ENCODE assay signal across 8 cellular contexts in genomic region chr14:73613046-73613383, GRCh38. TPM values are rescaled to one million over a fixed set of nuclear protein-coding genes. Genes with fewer than 3 reads are reported as not detected.
DNase-seq lines count a peak whose midpoint lies in the region; ATAC-seq and TF ChIP-seq lines count a peak whose summit lies in the region.

No MANE protein-coding gene starts in this region.

- ATAC-seq in natural killer cell (peak in 2 of 3 donors; percentile 2 to 16), GM18907 (IDR thresholded peaks at IDR 0.05; ENCODE audit: unreplicated experiment) (no peak)

- H3K27me3 Mint-ChIP-seq in endothelial cell (ENCODE audit: unreplicated experiment) (peaks cover 1% of the 10 kb centered on the region), natural killer cell (ENCODE audit: low read depth in 2 of 2) (no peaks in the 10 kb centered on the region)

- no peaks in the 10 kb centered on the region for H3F3A ChIP-seq in OCI-LY1 (ENCODE audit: insufficient read depth, low read length)

- peak; percentile 65 for DNase-seq in DMS53 (lab: John Stamatoyannopoulos, UW)
- no peak for DNase-seq in DMS53 treated with DMSO at 0.1 percent for 48 hours (lab: John Stamatoyannopoulos, UW; ENCODE audit: unreplicated experiment)
- no peak for DNase-seq in endothelial cell (ENCODE audit: low spot score)
- DNase-seq in natural killer cell: no peak
- DNase-seq in NCI-H345 treated with DMSO at 0.1 percent for 48 hours (lab: John Stamatoyannopoulos, UW; ENCODE audit: unreplicated experiment): no peak
- DNase-seq in 8988T: no peak

- H3K9ac ChIP-seq in OCI-LY1 (ENCODE audit: low read length): no peak overlapping the region; the same call in 1 of the 2 replicates

- peaks cover 16% of the 10 kb centered on the region; the same call in 1 of the 2 replicates for H3K27me3 ChIP-seq in OCI-LY1 (ENCODE audit: insufficient read depth, low read length)

- H3K4me1 Mint-ChIP-seq in endothelial cell (ENCODE audit: unreplicated experiment): no peaks in the 10 kb centered on the region
- H3K4me1 Mint-ChIP-seq in natural killer cell: peaks cover 6 to 7% of the 10 kb centered on the region in 2 donors

- no peaks in the 10 kb centered on the region for H4K20me1 ChIP-seq in OCI-LY1 (ENCODE audit: insufficient read depth, low read length)

- intact Hi-C loops in natural killer cell (cut with micrococcal nuclease): no loop called here

- peak overlapping the region; percentile 64 for H3K27ac Mint-ChIP-seq in endothelial cell (ENCODE audit: unreplicated experiment)
- peak overlapping the region; percentile 80 to 83 for H3K27ac Mint-ChIP-seq in natural killer cell

- H3K36me3 Mint-ChIP-seq in endothelial cell (ENCODE audit: low read depth, unreplicated experiment): no peaks in the 10 kb centered on the region
- H3K36me3 Mint-ChIP-seq in natural killer cell: no peaks in the 10 kb centered on the region

- TF ChIP-seq CTCF in OCI-LY1 (IDR thresholded peaks at IDR 0.05; ENCODE audit: low read length) (no peak), endothelial cell (IDR thresholded peaks at IDR 0.05; ENCODE audit: unreplicated experiment) (no peak), natural killer cell (IDR thresholded peaks at IDR 0.05) (no peak)

- H2AFZ ChIP-seq in OCI-LY1 (ENCODE audit: low read length): no peak overlapping the region

- H3K4me3 ChIP-seq in OCI-LY1 (ENCODE audit: low read depth, low read length, poor library complexity, severe bottlenecking): peak overlapping the region; percentile 66

- no peaks in the 10 kb centered on the region for H3K9me2 ChIP-seq in OCI-LY1 (ENCODE audit: low read depth, low read length)

- H3K9me3 Mint-ChIP-seq in endothelial cell (ENCODE audit: unreplicated experiment): no peaks in the 10 kb centered on the region
- no peaks in the 10 kb centered on the region for H3K9me3 Mint-ChIP-seq in natural killer cell

- no peaks in the 10 kb centered on the region for H3K36me3 ChIP-seq in OCI-LY1 (ENCODE audit: insufficient read depth, low read length)

- H3K4me1 ChIP-seq in OCI-LY1 (ENCODE audit: insufficient read depth, low read length, severe bottlenecking): peaks cover 10% of the 10 kb centered on the region

- H3K27ac ChIP-seq in OCI-LY1 (ENCODE audit: low read depth, low read length, poor library complexity, severe bottlenecking): no peak overlapping the region

- H3K79me2 ChIP-seq in OCI-LY1 (ENCODE audit: insufficient read depth, low read length): no peaks in the 10 kb centered on the region

- no peaks in the 10 kb centered on the region for H3K9me3 ChIP-seq in OCI-LY1 (ENCODE audit: low read length)

- H3K4me2 ChIP-seq in OCI-LY1 (ENCODE audit: low read length): peak overlapping the region; percentile 76

- peak overlapping the region; percentile 91 for H3K4me3 Mint-ChIP-seq in endothelial cell (ENCODE audit: unreplicated experiment)
- H3K4me3 Mint-ChIP-seq in natural killer cell: peak overlapping the region; percentile 91

RNA-seq across cellular contexts. Expression of gene ACOT6, which starts 0.7 kb away (rescaled TPM):
- not detected for total RNA-seq in endothelial cell (ENCODE audit: unreplicated experiment)
- total RNA-seq in natural killer cell: not detected

RNA-seq across cellular contexts. Expression of gene ACOT4, which starts 21.3 kb away (rescaled TPM):
- 0.44 TPM for total RNA-seq in endothelial cell (ENCODE audit: unreplicated experiment)
- 1 to 10 TPM; 2.3 to 3.0 (median 2.6) TPM for total RNA-seq in natural killer cell

RNA-seq across cellular contexts. Expression of gene DNAL1, which starts 31.8 kb away (rescaled TPM):
- 13.1 TPM for total RNA-seq in endothelial cell (ENCODE audit: unreplicated experiment)
- total RNA-seq in natural killer cell: 10 to 100 TPM in 2 of 3 donors, 1 to 10 TPM in 1; 6.7 to 10.3 (median 10.1) TPM

RNA-seq across cellular contexts. Expression of gene ACOT2, which starts 44.0 kb away (rescaled TPM):
- total RNA-seq in endothelial cell (ENCODE audit: unreplicated experiment) (11.8 TPM), natural killer cell (10 to 100 TPM; 16.3 to 19.2 (median 17.4) TPM)

RNA-seq across cellular contexts. Expression of gene HEATR4, which starts 54.3 kb away (rescaled TPM):
- 0.41 TPM for total RNA-seq in endothelial cell (ENCODE audit: unreplicated experiment)
- under 1 TPM in 1 of 3 donors, not detected in 2; 0.54 TPM for total RNA-seq in natural killer cell
